8 cellular contexts compared by ENCODE assay signal in genomic region chr13:26220575-26220974, GRCh38. TPM values are rescaled to one million over a fixed set of nuclear protein-coding genes. Genes with fewer than 3 reads are reported as not detected.
DNase-seq lines count a peak whose midpoint lies in the region; ATAC-seq and TF ChIP-seq lines count a peak whose summit lies in the region.

No MANE protein-coding gene starts in this region.

- no peak for TF ChIP-seq CTCF in A673 (conservative IDR thresholded peaks at IDR 0.05; ENCODE audit: low read depth, low read length)
- no peak for TF ChIP-seq CTCF in HFF-Myc (IDR thresholded peaks at IDR 0.05; ENCODE audit: low read depth, low read length, missing control alignments)
- no peak for TF ChIP-seq CTCF in adrenal gland (IDR thresholded peaks at IDR 0.05)
- TF ChIP-seq CTCF in testis (IDR thresholded peaks at IDR 0.05) = no peak

- intact Hi-C loops in A673 (cut with micrococcal nuclease; ENCODE audit: unreplicated experiment) = no loop called here
- intact Hi-C loops in adrenal gland (cut with DNase I) = no loop called here
- intact Hi-C loops in testis (cut with DNase I; ENCODE audit: low total_unique reads) = no loop called here

- H3K36me3 ChIP-seq in A673 (ENCODE audit: insufficient read depth, low read length, poor library complexity, severe bottlenecking) (peaks cover 46% of the 10 kb centered on the region), adrenal gland (replicated peaks in 1 of 2) (peaks cover 0 to 36% of the 10 kb centered on the region in 2 donors), testis (ENCODE audit: low read depth, missing control alignments) (no peaks in the 10 kb centered on the region)

- POLR2A ChIA-PET in A673 (lab: Charles Lee; ENCODE audit: low non-redundant PET) = interaction anchor here (0.6 kb wide), 1 partner anchor 192 kb away, joined by 3 read pairs; no protein-coding TSS in a partner anchor

- TF ChIP-seq POLR2A in adrenal gland (IDR thresholded peaks at IDR 0.05) (peak in 1 of 2 donors; percentile 47), testis (IDR thresholded peaks at IDR 0.05) (no peak)

- H3K9me3 ChIP-seq in A673 (ENCODE audit: low read depth, low read length, poor library complexity, severe bottlenecking) (no peaks in the 10 kb centered on the region), adrenal gland (replicated peaks in 1 of 3) (no peaks in the 10 kb centered on the region), testis (no peaks in the 10 kb centered on the region)

- BruUV-seq in A673 (replicated peaks; lab: Mats Ljungman, UMichigan) = no TSS peak

- H3K27me3 ChIP-seq in A673 (replicated peaks; ENCODE audit: insufficient read depth, low read depth, low read length, poor library complexity) = no peaks in the 10 kb centered on the region
- no peaks in the 10 kb centered on the region for H3K27me3 ChIP-seq in adrenal gland
- H3K27me3 ChIP-seq in testis = no peaks in the 10 kb centered on the region

- peak overlapping the region; percentile 84 for H3K4me3 ChIP-seq in A673 (ENCODE audit: low read depth, low read length, poor library complexity, severe bottlenecking)
- peak overlapping the region; percentile 85 for H3K4me3 ChIP-seq in HFF-Myc (replicated peaks; ENCODE audit: low read depth, low read length)
- peak overlapping the region in 2 of 4 donors; percentile 51 to 71 for H3K4me3 ChIP-seq in adrenal gland
- H3K4me3 ChIP-seq in testis = peak overlapping the region in 1 of 2 donors; percentile 98

- no peak for DNase-seq in A673 (ENCODE audit: low spot score)
- DNase-seq in HFF-Myc (ENCODE audit: extremely low read depth, low read depth) = no peak
- DNase-seq in adrenal gland = peak in 4 of 7 donors; percentile 18 to 32 (median 28)
- DNase-seq in kidney tubule cell (ENCODE audit: low spot score) = peak; percentile 64
- DNase-seq in testis = no peak
- no peak for DNase-seq in germinal center (ENCODE audit: low spot score)
- DNase-seq in stimulated activated CD4-positive, alpha-beta T cell treated with anti-CD3 and anti-CD28 coated beads, Interleukin-1b, Interleukin-23, amount 100 ng/mL, for 48 hours = no peak

- no peak for ATAC-seq in GM18861 (IDR thresholded peaks at IDR 0.05; ENCODE audit: unreplicated experiment)

- CTCF ChIA-PET in A673 (lab: Charles Lee) = no interaction called here

- H3K4me1 ChIP-seq in A673 (ENCODE audit: insufficient read depth, low read length, poor library complexity, severe bottlenecking) (peaks cover 12% of the 10 kb centered on the region), adrenal gland (replicated peaks in 1 of 2) (peaks cover 11 to 26% of the 10 kb centered on the region in 2 donors), testis (peaks cover 8% of the 10 kb centered on the region)

- 55 to 65% (median 60%) methylated on average over 2 of the region's 2 CpGs for WGBS in adrenal gland, 4 donors
- WGBS in testis, 2 donors = 66 to 81% methylated on average over 2 of the region's 2 CpGs

- H3K27ac ChIP-seq in A673 (ENCODE audit: low read depth, low read length, poor library complexity, severe bottlenecking) = no peak overlapping the region
- H3K27ac ChIP-seq in adrenal gland = peak overlapping the region in 1 of 5 donors; percentile 10
- no peak overlapping the region for H3K27ac ChIP-seq in testis

RNA-seq across cellular contexts. Expression of gene RNF6, which starts 1.5 kb away (rescaled TPM):
- total RNA-seq in A673 (2021) = 33.5 and 42.2 TPM in 2 replicates
- total RNA-seq in adrenal gland = 10 to 100 TPM; 21.1 to 63.4 (median 31.4) TPM
- 10 to 100 TPM; 14.4 to 56.0 (median 15.9) TPM for polyA plus RNA-seq in adrenal gland
- total RNA-seq in testis = 10 to 100 TPM; 34.7 to 38.4 TPM
- 42.8 TPM for polyA plus RNA-seq in testis (ENCODE audit: insufficient read depth, low read depth, low replicate concordance)

RNA-seq across cellular contexts. Expression of gene CDK8, which starts 33.4 kb away (rescaled TPM):
- total RNA-seq in A673 (2021) (22.9 and 23.1 TPM in 2 replicates), adrenal gland (10 to 100 TPM in 5 of 8 donors, 1 to 10 TPM in 3; 7.7 to 18.3 (median 10.6) TPM), testis (10 to 100 TPM; 16.5 to 31.7 TPM)
- polyA plus RNA-seq in adrenal gland (10 to 100 TPM; 10.2 to 28.5 (median 12.0) TPM), testis (ENCODE audit: insufficient read depth, low read depth, low replicate concordance) (27.1 TPM)

Comparison
In these comparisons a context has a peak if more than half of its experiments do, and no peak if none do; other contexts are left out.
1. DNase-seq: peak in adrenal gland (4 of 7) and kidney tubule cell (single experiment); none in A673 (single experiment), HFF-Myc (single experiment), testis (single experiment), germinal center (single experiment) and stimulated activated CD4-positive, alpha-beta T cell treated with anti-CD3 and anti-CD28 coated beads, Interleukin-1b, Interleukin-23, amount 100 ng/mL, for 48 hours (single experiment).